Comparison of ENCODE assay signal across 21 cellular contexts in the genomic region with DNA sequence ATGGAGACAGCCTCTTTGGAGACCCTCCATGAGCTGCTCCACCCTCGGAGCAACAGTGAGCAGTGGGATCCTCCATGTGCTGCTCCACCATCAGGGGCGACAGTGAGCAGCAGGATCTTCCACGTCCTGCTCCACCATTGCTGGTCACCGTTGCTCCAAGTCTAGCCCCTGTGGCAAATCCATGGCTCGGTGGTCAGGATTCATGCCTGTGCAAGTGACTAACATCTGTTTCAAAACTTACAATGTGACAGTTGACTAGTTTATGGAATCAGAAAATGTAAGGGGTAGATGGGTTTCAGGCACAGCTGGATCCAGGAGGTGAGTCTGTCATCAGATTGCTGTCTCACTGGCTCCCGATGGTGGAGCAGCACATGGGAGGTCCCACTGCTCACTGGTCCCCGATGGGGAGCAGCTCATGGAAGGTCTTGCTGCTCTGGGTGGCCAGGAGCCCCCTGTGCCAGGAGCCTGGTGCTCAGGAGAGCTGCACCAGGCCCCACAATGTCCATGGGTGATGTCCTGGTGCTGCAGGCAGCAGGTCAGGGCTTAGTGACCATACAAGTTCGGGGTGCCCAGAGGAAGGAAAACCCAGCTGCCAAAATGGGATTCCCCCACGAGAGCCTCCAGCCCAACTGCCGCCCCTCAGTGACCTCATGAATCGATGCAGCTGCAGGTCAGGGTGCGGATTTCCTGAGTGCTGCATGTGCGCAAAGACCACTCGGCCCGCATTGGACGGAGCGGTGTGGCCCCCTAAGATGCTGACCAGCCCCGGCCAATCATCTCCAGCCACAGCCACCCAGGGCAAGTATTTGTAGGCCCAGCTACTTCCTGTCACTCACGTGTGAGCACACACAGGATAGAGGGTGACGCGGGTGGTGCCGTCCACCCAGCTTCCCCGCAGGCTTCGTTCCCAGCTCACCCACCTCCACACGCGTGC.
A peak's percentile ranks its signal among the peaks of the same experiment; 100 is the strongest.
DNase-seq lines count a peak whose midpoint lies in the region; ATAC-seq and TF ChIP-seq lines count a peak whose summit lies in the region.
"Had no signal": no experiment of that assay in that cellular context is flagged by ENCODE, and none has a peak within 500 bp of the region (broad histone marks: within the 10 kb centered on the region; RNA-seq: fewer than 3 reads in every experiment).

No MANE protein-coding gene starts in this region.

- peak overlapping the region; percentile 50 for H2AK5ac ChIP-seq in trophoblast cell (ENCODE audit: low read length)

- peaks cover 27% of the 10 kb centered on the region for H3K79me1 ChIP-seq in trophoblast cell (ENCODE audit: low read length)

- H3K36me3 Mint-ChIP-seq in Calu3 (ENCODE audit: insufficient read depth, unreplicated experiment) (peaks cover 12% of the 10 kb centered on the region), HFFc6 (ENCODE audit: low read depth) (peaks cover 5% of the 10 kb centered on the region; the same call in 1 of the 2 replicates)
- no peaks in the 10 kb centered on the region for H3K36me3 Mint-ChIP-seq in activated T-cell treated with anti-CD3 and anti-CD28 coated beads, Interleukin-2, amount 50 U/mL, for 24 hours (ENCODE audit: low read depth)

- no peak overlapping the region for H3K23ac ChIP-seq in trophoblast cell (ENCODE audit: low read length)

- peak overlapping the region; percentile 7 for H2BK5ac ChIP-seq in trophoblast cell (ENCODE audit: low read depth, low read length, poor library complexity)

- H3K27ac Mint-ChIP-seq in Calu3 (ENCODE audit: unreplicated experiment): peak overlapping the region; percentile 77
- no peak overlapping the region for H3K27ac Mint-ChIP-seq in HFFc6
- no peak overlapping the region for H3K27ac Mint-ChIP-seq in activated T-cell treated with anti-CD3 and anti-CD28 coated beads, Interleukin-2, amount 50 U/mL, for 24 hours

- H3K4me3 ChIP-seq in epithelial cell of esophagus (ENCODE audit: low read length) (no peak overlapping the region), trophoblast cell (ENCODE audit: low read depth, low read length) (no peak overlapping the region)
- H3K4me3 ChIP-seq: adrenal gland, GM23248, thoracic aorta had no signal

- peak overlapping the region; percentile 47 for H2BK120ac ChIP-seq in trophoblast cell (ENCODE audit: insufficient read depth, low read length, poor library complexity)

- peak overlapping the region; percentile 27 for H3K18ac ChIP-seq in trophoblast cell (ENCODE audit: low read length)

- H3K27me3 Mint-ChIP-seq in Calu3 (ENCODE audit: unreplicated experiment) (no peaks in the 10 kb centered on the region), HFFc6 (ENCODE audit: insufficient read depth) (peaks cover 23% of the 10 kb centered on the region)
- peaks cover 7% of the 10 kb centered on the region for H3K27me3 Mint-ChIP-seq in activated T-cell treated with anti-CD3 and anti-CD28 coated beads, Interleukin-2, amount 50 U/mL, for 24 hours

- no CpG with 5 or more reads among the region's 26 CpGs for WGBS in trophoblast cell (ENCODE audit: extremely low coverage, insufficient coverage, insufficient read length)

- peak overlapping the region; percentile 58 for H4K91ac ChIP-seq in trophoblast cell (ENCODE audit: low read depth, low read length)

- H3K4me1 ChIP-seq in trophoblast cell (ENCODE audit: control insufficient read depth in 1 of 2, insufficient read depth in 2 of 2, low read length in 2 of 2): peaks cover 15 to 20% of the 10 kb centered on the region in 2 experiments
- H3K4me1 ChIP-seq: parathyroid adenoma had no signal

- H3K79me2 ChIP-seq in trophoblast cell (ENCODE audit: control insufficient read depth, insufficient read depth, low read length, poor library complexity): peaks cover 2% of the 10 kb centered on the region
- H3K79me2 ChIP-seq: parathyroid adenoma had no signal

- H3K36me3 ChIP-seq in trophoblast cell (ENCODE audit: control insufficient read depth in 1 of 2, insufficient read depth in 2 of 2, low read length in 2 of 2): no peaks in the 10 kb centered on the region
- H3K36me3 ChIP-seq: adrenal gland, BE2C, thoracic aorta had no signal

- H3K27ac ChIP-seq in trophoblast cell (ENCODE audit: low read depth, low read length): peak overlapping the region; percentile 83
- H3K27ac ChIP-seq: GM23248, parathyroid adenoma had no signal

- H3K4me3 Mint-ChIP-seq in Calu3 (ENCODE audit: low read depth, unreplicated experiment): peak overlapping the region; percentile 53
- no peak overlapping the region for H3K4me3 Mint-ChIP-seq in HFFc6
- no peak overlapping the region for H3K4me3 Mint-ChIP-seq in activated T-cell treated with anti-CD3 and anti-CD28 coated beads, Interleukin-2, amount 50 U/mL, for 24 hours

- H3K9me3 Mint-ChIP-seq in Calu3 (ENCODE audit: low read depth, unreplicated experiment): peaks cover 6% of the 10 kb centered on the region
- H3K9me3 Mint-ChIP-seq in HFFc6: peaks cover 3% of the 10 kb centered on the region
- H3K9me3 Mint-ChIP-seq in activated T-cell treated with anti-CD3 and anti-CD28 coated beads, Interleukin-2, amount 50 U/mL, for 24 hours: peaks cover 5% of the 10 kb centered on the region

- no peak for ATAC-seq in HG02678 (IDR thresholded peaks at IDR 0.05; ENCODE audit: unreplicated experiment)
- ATAC-seq in HG03469 (IDR thresholded peaks at IDR 0.05; ENCODE audit: unreplicated experiment): no peak
- ATAC-seq: left colon had no signal

- peak overlapping the region; percentile 6 for H4K8ac ChIP-seq in trophoblast cell (ENCODE audit: low read depth, low read length)

- H3K27me3 ChIP-seq in trophoblast cell (ENCODE audit: insufficient read depth, low read length): no peaks in the 10 kb centered on the region
- H3K27me3 ChIP-seq: adrenal gland, BE2C had no signal

- no peak overlapping the region for H4K12ac ChIP-seq in trophoblast cell (ENCODE audit: low read depth, low read length)

- no peak for DNase-seq in Calu3
- no peak for DNase-seq in HFFc6
- no peak for DNase-seq in epithelial cell of esophagus (ENCODE audit: low read depth)
- DNase-seq in trophoblast cell: no peak
- DNase-seq in NCI-H2029 (lab: John Stamatoyannopoulos, UW): no peak
- DNase-seq in activated T-cell treated with anti-CD3 and anti-CD28 coated beads, Interleukin-2, amount 50 U/mL, for 24 hours: no peak
- DNase-seq: BE2C, cerebellar nuclear complex, GF-D8, GM23248, Karpas-422, left colon, NCI-H1105, NCI-H2107, NCI-H524 treated with DMSO at 0.1 percent for 48 hours, OCI-M1 had no signal

- peak overlapping the region; percentile 12 for H3K14ac ChIP-seq in trophoblast cell (ENCODE audit: low read length)

- peak overlapping the region; percentile 43 for H2BK12ac ChIP-seq in trophoblast cell (ENCODE audit: low read length)

- peak overlapping the region; percentile 1 for H3K4ac ChIP-seq in trophoblast cell (ENCODE audit: low read depth, low read length)

- no TSS peak for BruUV-seq in Calu3 (replicated peaks; lab: Mats Ljungman, UMichigan)

- no peak overlapping the region for H2AFZ ChIP-seq in trophoblast cell (ENCODE audit: insufficient read depth, low read length, poor library complexity)
- H2AFZ ChIP-seq: GM23248 had no signal

- peak overlapping the region; percentile 52 for H3K4me2 ChIP-seq in trophoblast cell (ENCODE audit: low read length)

- CTCF ChIA-PET in Calu3 (lab: Charles Lee): no interaction called here

- intact Hi-C loops in Calu3 (cut with micrococcal nuclease; ENCODE audit: unreplicated experiment): loop anchor here (10.0 kb wide), 1 partner anchor 118 kb away; no protein-coding TSS in a partner anchor

- no peak overlapping the region for H3K9ac ChIP-seq in trophoblast cell (ENCODE audit: low read length)
- H3K9ac ChIP-seq: GM23248, parathyroid adenoma had no signal

- TF ChIP-seq CTCF in Calu3 (IDR thresholded peaks at IDR 0.05; ENCODE audit: unreplicated experiment) (no peak), HFFc6 (IDR thresholded peaks at IDR 0.05) (peak; percentile 30), epithelial cell of esophagus (IDR thresholded peaks at IDR 0.05; ENCODE audit: insufficient read depth, low read depth, low read length, missing control alignments) (peak; percentile 17)

- H3K4me1 Mint-ChIP-seq in Calu3 (ENCODE audit: low read depth, unreplicated experiment) (peaks cover 20% of the 10 kb centered on the region), HFFc6 (ENCODE audit: low read depth) (no peaks in the 10 kb centered on the region)
- no peaks in the 10 kb centered on the region for H3K4me1 Mint-ChIP-seq in activated T-cell treated with anti-CD3 and anti-CD28 coated beads, Interleukin-2, amount 50 U/mL, for 24 hours (ENCODE audit: low read depth)

- H3K9me3 ChIP-seq in trophoblast cell (ENCODE audit: insufficient read depth, low read depth, low read length): peaks cover 12% of the 10 kb centered on the region
- H3K9me3 ChIP-seq: adrenal gland, BE2C, thoracic aorta had no signal
